ENCODE assay signal across 31 cellular contexts in genomic region chr7:24743471-24743870, GRCh38.
"Had no signal": no experiment of that assay in that cellular context is flagged by ENCODE, and none has a peak within 500 bp of the region (broad histone marks: within the 10 kb centered on the region; RNA-seq: fewer than 3 reads in every experiment).

No MANE protein-coding gene starts in this region.

- H3K9me3 ChIP-seq: pancreas, prostate gland, thoracic aorta had no signal

- H3K4me1 Mint-ChIP-seq: activated naive CD4-positive, alpha-beta T cell treated with anti-CD3 and anti-CD28 coated beads, Interleukin-2, amount 50 U/mL, for 24 hours; activated naive CD8-positive, alpha-beta T cell treated with anti-CD3 and anti-CD28 coated beads, Interleukin-2, amount 50 U/mL, for 24 hours; naive thymus-derived CD4-positive, alpha-beta T cell; T-helper 17 cell had no signal

- H3K36me3 Mint-ChIP-seq: activated naive CD4-positive, alpha-beta T cell treated with anti-CD3 and anti-CD28 coated beads, Interleukin-2, amount 50 U/mL, for 24 hours; naive thymus-derived CD4-positive, alpha-beta T cell had no signal

- H3K4me3 Mint-ChIP-seq: activated CD4-positive, alpha-beta memory T cell treated with anti-CD3 and anti-CD28 coated beads for 36 hours; activated naive CD4-positive, alpha-beta T cell treated with anti-CD3 and anti-CD28 coated beads, Interleukin-2, amount 50 U/mL, for 24 hours; activated naive CD8-positive, alpha-beta T cell treated with anti-CD3 and anti-CD28 coated beads, Interleukin-2, amount 50 U/mL, for 24 hours; activated T-cell treated with anti-CD3 and anti-CD28 coated beads, Interleukin-2, amount 50 U/mL, for 24 hours; mesothelial cell of epicardium; naive thymus-derived CD4-positive, alpha-beta T cell; T-helper 17 cell; type B pancreatic cell had no signal

- DNase-seq: activated CD4-positive, alpha-beta memory T cell treated with anti-CD3 and anti-CD28 coated beads for 36 hours; activated CD4-positive, alpha-beta T cell treated with anti-CD3 and anti-CD28 coated beads for 48 hours; activated CD8-positive, alpha-beta memory T cell treated with anti-CD3 and anti-CD28 coated beads, Interleukin-2, amount 50 U/mL, for 48 hours; activated naive CD8-positive, alpha-beta T cell treated with anti-CD3 and anti-CD28 coated beads, Interleukin-2, amount 50 U/mL, for 24 hours; activated T-cell treated with anti-CD3 and anti-CD28 coated beads, Interleukin-2, amount 50 U/mL, for 24 hours; amygdala; caudate nucleus; foreskin melanocyte; islet precursor cell; left ventricle myocardium inferior; naive thymus-derived CD4-positive, alpha-beta T cell; nucleus accumbens; pancreas; retina; stimulated activated CD4-positive, alpha-beta T cell treated with anti-CD3 and anti-CD28 coated beads, Interleukin-12 subunit alpha, Interleukin-12 subunit beta, amount 100 ng/mL, for 4 hours; stimulated activated CD4-positive, alpha-beta T cell treated with anti-CD3 and anti-CD28 coated beads, Interleukin-4, amount 100 ng/mL, for 1 hour; stimulated activated naive CD8-positive, alpha-beta T cell treated with anti-CD3 and anti-CD28 coated beads, Interleukin-15, Interleukin-2, amounts not matched to agents 100 U/mL and 50 U/mL, for 24 hours; T-helper 17 cell; T1000; WERI-Rb-1 had no signal

- H3K36me3 ChIP-seq: left ventricle myocardium inferior, pancreas, prostate gland, thoracic aorta, WERI-Rb-1 had no signal

- ATAC-seq: activated CD4-positive, CD25-positive, alpha-beta regulatory T cell treated with anti-CD3 and anti-CD28 coated beads, Interleukin-2, amount 50 U/mL, for 24 hours; activated naive CD8-positive, alpha-beta T cell treated with anti-CD3 and anti-CD28 coated beads, Interleukin-2, amount 50 U/mL, for 24 hours; esophagus mucosa; naive thymus-derived CD4-positive, alpha-beta T cell; pancreas; sciatic nerve; stimulated activated naive CD8-positive, alpha-beta T cell treated with anti-CD3 and anti-CD28 coated beads, Interleukin-15, Interleukin-2, amounts not matched to agents 100 U/mL and 50 U/mL, for 24 hours; T-helper 17 cell had no signal

- H3K27ac Mint-ChIP-seq: activated CD4-positive, alpha-beta memory T cell treated with anti-CD3 and anti-CD28 coated beads for 36 hours; activated naive CD4-positive, alpha-beta T cell treated with anti-CD3 and anti-CD28 coated beads, Interleukin-2, amount 50 U/mL, for 24 hours; activated naive CD8-positive, alpha-beta T cell treated with anti-CD3 and anti-CD28 coated beads, Interleukin-2, amount 50 U/mL, for 24 hours; activated T-cell treated with anti-CD3 and anti-CD28 coated beads, Interleukin-2, amount 50 U/mL, for 24 hours; activated T-helper 2 cell treated with anti-CD3 and anti-CD28 coated beads, Interferon-gamma antibody, Interleukin-2, Interleukin-4, amounts not matched to agents 10 μg/mL and 5 μg/mL and 100 μg/mL, durations not matched to agents 14 hours and 24 hours and 36 hours; mesothelial cell of epicardium; naive thymus-derived CD4-positive, alpha-beta T cell; T-helper 17 cell; type B pancreatic cell had no signal

- H3K27ac ChIP-seq: left ventricle myocardium inferior, pancreas, prostate gland, thoracic aorta, WERI-Rb-1 had no signal

- H3K4me3 ChIP-seq: left ventricle myocardium inferior, pancreas, prostate gland, skin epidermis, thoracic aorta had no signal

- FAIRE-seq: endothelial cell of umbilical vein, pancreas had no signal

- H3K4me1 ChIP-seq: left ventricle myocardium inferior, pancreas, prostate gland had no signal

- H3K27me3 ChIP-seq: pancreas had no signal

- H3K27me3 Mint-ChIP-seq: type B pancreatic cell had no signal
